Comparison of ENCODE assay signal across 12 cellular contexts in genomic region chr11:64153831-64154230, GRCh38. TPM values are rescaled to one million over a fixed set of nuclear protein-coding genes. Genes with fewer than 3 reads are reported as not detected.
A peak's percentile ranks its signal among the peaks of the same experiment; 100 is the strongest.
DNase-seq lines count a peak whose midpoint lies in the region; TF ChIP-seq lines count a peak whose summit lies in the region.
"Had no signal": no experiment of that assay in that cellular context is flagged by ENCODE, and none has a peak within 500 bp of the region (broad histone marks: within the 10 kb centered on the region; RNA-seq: fewer than 3 reads in every experiment).

No MANE protein-coding gene starts in this region.

- intact Hi-C loops in posterior cingulate gyrus (cut with DNase I): no loop called here

- no peaks in the 10 kb centered on the region for H3F3A ChIP-seq in neural progenitor cell (ENCODE audit: low read depth)

- H3K9me3 Mint-ChIP-seq in neural progenitor cell: no peaks in the 10 kb centered on the region
- H3K9me3 Mint-ChIP-seq in chondrocyte (ENCODE audit: low read depth): no peaks in the 10 kb centered on the region
- H3K9me3 Mint-ChIP-seq: CD4-positive, alpha-beta T cell had no signal

- H3K4me3 Mint-ChIP-seq in neural progenitor cell: peak overlapping the region; percentile 8
- H3K4me3 Mint-ChIP-seq in chondrocyte (ENCODE audit: unreplicated experiment): no peak overlapping the region
- H3K4me3 Mint-ChIP-seq: CD4-positive, alpha-beta T cell had no signal

- H3K4me3 ChIP-seq in H7 (ENCODE audit: insufficient read depth, low read depth, low read length) (no peak overlapping the region), choroid plexus epithelial cell (ENCODE audit: low read depth, low read length) (no peak overlapping the region), neural progenitor cell (no peak overlapping the region)
- H3K4me3 ChIP-seq: A549, GM12878, SK-N-MC had no signal

- H4K20me1 ChIP-seq in neural progenitor cell (ENCODE audit: low read depth): peaks cover 16% of the 10 kb centered on the region

- no peak overlapping the region for H3K9ac ChIP-seq in neural progenitor cell

- H3K27me3 Mint-ChIP-seq in neural progenitor cell (ENCODE audit: insufficient read depth, low read depth) (peaks cover 22% of the 10 kb centered on the region), chondrocyte (ENCODE audit: low read depth) (peaks cover 7% of the 10 kb centered on the region)
- H3K27me3 Mint-ChIP-seq: CD4-positive, alpha-beta T cell had no signal

- no peaks in the 10 kb centered on the region for H3K4me1 ChIP-seq in neural progenitor cell
- H3K4me1 ChIP-seq: A549 had no signal

- H3K27ac ChIP-seq in neural progenitor cell: no peak overlapping the region
- H3K27ac ChIP-seq: A549, SK-N-MC had no signal

- H3K9me3 ChIP-seq in neural progenitor cell (ENCODE audit: low read depth): no peaks in the 10 kb centered on the region
- H3K9me3 ChIP-seq: A549 had no signal

- H3K36me3 Mint-ChIP-seq in neural progenitor cell: no peaks in the 10 kb centered on the region
- no peaks in the 10 kb centered on the region for H3K36me3 Mint-ChIP-seq in chondrocyte (ENCODE audit: low read depth)

- H3K79me2 ChIP-seq in neural progenitor cell (ENCODE audit: low read depth): no peaks in the 10 kb centered on the region

- H2AFZ ChIP-seq in neural progenitor cell (replicated peaks): no peak overlapping the region

- no peaks in the 10 kb centered on the region for H3K36me3 ChIP-seq in H7 (replicated peaks; ENCODE audit: control insufficient read depth, insufficient read depth, low read length)
- H3K36me3 ChIP-seq in neural progenitor cell: no peaks in the 10 kb centered on the region

- no peaks in the 10 kb centered on the region for H3K27me3 ChIP-seq in H7 (ENCODE audit: control insufficient read depth, insufficient read depth, low read length)
- H3K27me3 ChIP-seq in neural progenitor cell: no peaks in the 10 kb centered on the region

- no peak for TF ChIP-seq CTCF in choroid plexus epithelial cell (conservative IDR thresholded peaks at IDR 0.05; ENCODE audit: low read depth, low read length)
- TF ChIP-seq CTCF in neural progenitor cell (IDR thresholded peaks at IDR 0.05): no peak
- TF ChIP-seq CTCF in chondrocyte (IDR thresholded peaks at IDR 0.05): no peak

- peak; percentile 77 for DNase-seq in H7
- DNase-seq in OCI-M1 (lab: John Stamatoyannopoulos, UW): peak; percentile 2
- DNase-seq in choroid plexus epithelial cell (ENCODE audit: low read depth): peak; percentile 9
- DNase-seq in neural progenitor cell (ENCODE audit: low spot score): no peak
- no peak for DNase-seq in posterior cingulate gyrus
- DNase-seq in chondrocyte (ENCODE audit: low spot score): no peak
- no peak for DNase-seq in NCI-H1092 (lab: John Stamatoyannopoulos, UW)
- DNase-seq: NCI-H524 treated with DMSO at 0.1 percent for 48 hours had no signal

- H3K27ac Mint-ChIP-seq in neural progenitor cell (no peak overlapping the region), chondrocyte (ENCODE audit: unreplicated experiment) (no peak overlapping the region)
- H3K27ac Mint-ChIP-seq: CD4-positive, alpha-beta T cell had no signal

- H3K4me1 Mint-ChIP-seq in neural progenitor cell (peaks cover 23% of the 10 kb centered on the region), chondrocyte (ENCODE audit: low read depth) (no peaks in the 10 kb centered on the region)

- H3K4me2 ChIP-seq in neural progenitor cell: no peak overlapping the region
- H3K4me2 ChIP-seq: A549 had no signal

RNA-seq across cellular contexts. Expression of gene MACROD1, which starts 12.1 kb away (rescaled TPM):
- 30.9 and 52.9 TPM in 2 replicates for total RNA-seq in H7 (2014; rRNA removed; shearing (Covaris generic))
- total RNA-seq in neural progenitor cell (ENCODE audit: low replicate concordance): 11.9 and 27.8 TPM in 2 replicates
- 15.7 to 20.6 TPM (median 16.9 TPM) in 3 replicates for total RNA-seq in chondrocyte

RNA-seq across cellular contexts. Expression of gene STIP1, which starts 32.1 kb away (rescaled TPM):
- total RNA-seq in H7 (2014; rRNA removed; shearing (Covaris generic)): 263 and 278 TPM in 2 replicates
- total RNA-seq in neural progenitor cell (ENCODE audit: low replicate concordance) (252 and 254 TPM in 2 replicates), chondrocyte (108 to 129 TPM (median 109 TPM) in 3 replicates)

RNA-seq across cellular contexts. Expression of gene FERMT3, which starts 52.7 kb away (rescaled TPM):
- total RNA-seq in H7 (2014; rRNA removed; shearing (Covaris generic)): 0.15 and 0.80 TPM in 2 replicates
- total RNA-seq in neural progenitor cell (ENCODE audit: low replicate concordance) (0.31 TPM in 1 of 2 replicates, not detected in the other), chondrocyte (1.0 to 1.5 TPM (median 1.5 TPM) in 3 replicates)

Comparison
In these comparisons a context has a peak if more than half of its experiments do, and no peak if none do; other contexts are left out.
1. DNase-seq: peak in H7 (single experiment), OCI-M1 (single experiment) and choroid plexus epithelial cell (single experiment); none in neural progenitor cell (single experiment), posterior cingulate gyrus (0 of 10), chondrocyte (single experiment) and NCI-H1092 (single experiment).